17 cellular contexts compared by ENCODE assay signal in genomic region chr6:30940361-30941001, GRCh38. TPM values are rescaled to one million over a fixed set of nuclear protein-coding genes. Genes with fewer than 3 reads are reported as not detected.
DNase-seq lines count a peak whose midpoint lies in the region; ATAC-seq, FAIRE-seq and TF ChIP-seq lines count a peak whose summit lies in the region.
"Had no signal": no experiment of that assay in that cellular context is flagged by ENCODE, and none has a peak within 500 bp of the region (broad histone marks: within the 10 kb centered on the region; RNA-seq: fewer than 3 reads in every experiment).

MUCL3 (plus strand) TSS chr6:30940973; CDS start chr6:30941000, 27 bp downstream.

- 70% methylated on average over 2 of the region's 17 CpGs; no CpG with 5 or more reads in 1 of the 2 experiments for WGBS in IMR-90 (ENCODE audit: extremely low coverage in 2 of 2, insufficient read length in 1 of 2), 2 experiments
- 34 to 59% methylated on average over 5 to 17 of the region's 17 CpGs for WGBS in transverse colon (ENCODE audit: low coverage in 1 of 2), 2 donors

- H4K91ac ChIP-seq in IMR-90 (ENCODE audit: insufficient read depth, low read depth, low read length): no peak within 1 kb of the TSS

- CTCF ChIA-PET in IMR-90 (lab: Yijun Ruan, JAX): interaction anchor here (0.7 kb wide), 1 partner anchor 130 kb away, joined by 3 read pairs; no protein-coding TSS in a partner anchor

- no peak for TF ChIP-seq EP300 in transverse colon (IDR thresholded peaks at IDR 0.05; ENCODE audit: low read depth)

- H3K36me3 ChIP-seq in IMR-90 (ENCODE audit: control insufficient read depth, insufficient read depth, low read length) (no peaks in the 10 kb centered on the region), colonic mucosa (no peaks in the 10 kb centered on the region), mucosa of descending colon (ENCODE audit: low read depth) (no peaks in the 10 kb centered on the region), transverse colon (no peaks in the 10 kb centered on the region), kidney (ENCODE audit: control insufficient read depth in 1 of 2, insufficient read depth in 2 of 2, low read length in 2 of 2) (no peaks in the 10 kb centered on the region)
- H3K36me3 ChIP-seq: BLaER1 treated with 17β-estradiol and CSF1 and Interleukin-3, amounts not matched to agents 10 nM and 100 nM; HAP-1 had no signal

- ATAC-seq in IMR-90 (ENCODE audit: low read depth) (no peak), mucosa of descending colon (peak; percentile 60), HG03520 (IDR thresholded peaks at IDR 0.05; ENCODE audit: unreplicated experiment) (no peak)

- no peak within 1 kb of the TSS for H3K18ac ChIP-seq in IMR-90 (ENCODE audit: low read depth, low read length)

- no peak within 1 kb of the TSS for H3K27ac ChIP-seq in IMR-90 (ENCODE audit: insufficient read depth, low read length)
- H3K27ac ChIP-seq in colonic mucosa: no peak within 1 kb of the TSS
- no peak within 1 kb of the TSS for H3K27ac ChIP-seq in transverse colon
- no peak within 1 kb of the TSS for H3K27ac ChIP-seq in kidney (ENCODE audit: low read depth in 2 of 2, low read length in 2 of 2)
- H3K27ac ChIP-seq: BLaER1 treated with 17β-estradiol and CSF1 and Interleukin-3, amounts not matched to agents 10 nM and 100 nM had no signal

- H4K20me1 ChIP-seq in IMR-90 (ENCODE audit: insufficient read depth, low read length): no peaks in the 10 kb centered on the region
- H4K20me1 ChIP-seq: BLaER1 treated with 17β-estradiol and CSF1 and Interleukin-3, amounts not matched to agents 10 nM and 100 nM had no signal

- no peak for TF ChIP-seq POLR2A in IMR-90 (IDR thresholded peaks at IDR 0.05; ENCODE audit: low read depth, low read length)
- TF ChIP-seq POLR2A in transverse colon (IDR thresholded peaks at IDR 0.05): no peak

- H3K56ac ChIP-seq in IMR-90 (ENCODE audit: extremely low read depth, insufficient read depth, low read length): no peak within 1 kb of the TSS

- H3K4ac ChIP-seq in IMR-90 (ENCODE audit: low read depth, low read length): no peak within 1 kb of the TSS

- H2AK5ac ChIP-seq in IMR-90 (ENCODE audit: low read depth, low read length): peak within 1 kb of the TSS; percentile 13; the same call in 1 of the 2 replicates

- no peaks in the 10 kb centered on the region for H3K79me1 ChIP-seq in IMR-90 (ENCODE audit: low read depth in 1 of 2, low read length in 2 of 2)

- POLR2A ChIA-PET in IMR-90 (lab: Charles Lee; ENCODE audit: unreplicated experiment): no interaction called here

- H3K4me1 ChIP-seq in IMR-90 (ENCODE audit: control insufficient read depth, insufficient read depth, low read length) (peaks cover 1% of the 10 kb centered on the region; the same call in 1 of the 2 replicates), colonic mucosa (no peaks in the 10 kb centered on the region), mucosa of descending colon (ENCODE audit: low read depth) (peaks cover 6% of the 10 kb centered on the region), transverse colon (no peaks in the 10 kb centered on the region), kidney (ENCODE audit: control insufficient read depth in 1 of 2, insufficient read depth in 1 of 2, low read depth in 1 of 2, low read length in 2 of 2) (no peaks in the 10 kb centered on the region)

- H3K9ac ChIP-seq in IMR-90 (ENCODE audit: low read depth, low read length) (no peak within 1 kb of the TSS), colonic mucosa (ENCODE audit: low read depth in 2 of 2, low read length in 2 of 2) (no peak within 1 kb of the TSS), kidney (ENCODE audit: low read length in 2 of 2) (no peak within 1 kb of the TSS)
- H3K9ac ChIP-seq: BLaER1 treated with 17β-estradiol and CSF1 and Interleukin-3, amounts not matched to agents 10 nM and 100 nM; SK-N-SH had no signal

- TF ChIP-seq CTCF in IMR-90 (conservative IDR thresholded peaks at IDR 0.05; ENCODE audit: low read depth, low read length) (no peak), colonic mucosa (IDR thresholded peaks at IDR 0.05) (no peak), mucosa of descending colon (IDR thresholded peaks at IDR 0.05) (no peak), transverse colon (IDR thresholded peaks at IDR 0.05) (no peak), kidney (IDR thresholded peaks at IDR 0.05; ENCODE audit: borderline replicate concordance, extremely low read depth, insufficient read depth) (no peak)

- H4K8ac ChIP-seq in IMR-90 (ENCODE audit: low read depth in 2 of 2, low read length in 2 of 2): no peak within 1 kb of the TSS

- BruUV-seq in IMR-90 (replicated peaks; lab: Mats Ljungman, UMichigan): no TSS peak

- no peak within 1 kb of the TSS for H3K4me2 ChIP-seq in IMR-90 (ENCODE audit: low read depth, low read length)

- H2BK15ac ChIP-seq in IMR-90 (ENCODE audit: low read depth, low read length): no peak within 1 kb of the TSS; the same call in 2 of the 3 replicates

- H2BK20ac ChIP-seq in IMR-90 (ENCODE audit: low read depth, low read length): no peak within 1 kb of the TSS

- TF ChIP-seq RAD21 in IMR-90 (IDR thresholded peaks at IDR 0.05; ENCODE audit: low read length): no peak

- H2AFZ ChIP-seq in IMR-90 (replicated peaks; ENCODE audit: low read length, poor library complexity): no peak within 1 kb of the TSS

- DNase-seq in IMR-90 (no peak), colonic mucosa (peak; percentile 25), mucosa of descending colon (peak in 1 of 3 donors; percentile 6), transverse colon (peak; percentile 37), kidney (no peak)
- DNase-seq in activated effector memory CD4-positive, alpha-beta T cell treated with Interleukin-2 at 50 U/mL for 16 hours: no peak
- DNase-seq: DMS153, EL, NCI-H1436 treated with DMSO at 0.1 percent for 48 hours, NCI-H2081, NCI-H226, NCI-H526, SK-N-SH had no signal

- H3K9me3 ChIP-seq in IMR-90 (ENCODE audit: control insufficient read depth, insufficient read depth, low read length) (no peaks in the 10 kb centered on the region), colonic mucosa (no peaks in the 10 kb centered on the region), mucosa of descending colon (no peaks in the 10 kb centered on the region), transverse colon (no peaks in the 10 kb centered on the region), kidney (ENCODE audit: control insufficient read depth in 1 of 2, low read length in 2 of 2) (no peaks in the 10 kb centered on the region)
- H3K9me3 ChIP-seq: BLaER1 treated with 17β-estradiol and CSF1 and Interleukin-3, amounts not matched to agents 10 nM and 100 nM; HAP-1; SK-N-SH had no signal

- H3K27me3 ChIP-seq in IMR-90 (ENCODE audit: control insufficient read depth, insufficient read depth, low read length) (peaks cover 56% of the 10 kb centered on the region), colonic mucosa (no peaks in the 10 kb centered on the region), transverse colon (peaks cover 41% of the 10 kb centered on the region)
- H3K27me3 ChIP-seq: BLaER1 treated with 17β-estradiol and CSF1 and Interleukin-3, amounts not matched to agents 10 nM and 100 nM had no signal

- no peak within 1 kb of the TSS for H4K5ac ChIP-seq in IMR-90 (ENCODE audit: low read depth, low read length)

- no peak within 1 kb of the TSS for H3K23ac ChIP-seq in IMR-90 (ENCODE audit: low read depth, low read length)

- H3K9me1 ChIP-seq in IMR-90 (ENCODE audit: insufficient read depth, low read length): peaks cover 10% of the 10 kb centered on the region

- no peak within 1 kb of the TSS for H2BK120ac ChIP-seq in IMR-90 (ENCODE audit: low read depth, low read length)

- no peak within 1 kb of the TSS for H3K4me3 ChIP-seq in IMR-90 (ENCODE audit: insufficient read depth, low read depth, low read length)
- H3K4me3 ChIP-seq in colonic mucosa: no peak within 1 kb of the TSS
- H3K4me3 ChIP-seq in mucosa of descending colon: no peak within 1 kb of the TSS
- no peak within 1 kb of the TSS for H3K4me3 ChIP-seq in transverse colon
- no peak within 1 kb of the TSS for H3K4me3 ChIP-seq in kidney (ENCODE audit: low read length in 2 of 2)
- H3K4me3 ChIP-seq: BLaER1 treated with 17β-estradiol and CSF1 and Interleukin-3, amounts not matched to agents 10 nM and 100 nM; HAP-1 had no signal

- in situ Hi-C loops in IMR-90 (cut with MboI; ENCODE audit: low sequenced_read_pairs) (no loop called here), transverse colon (cut with MboI; ENCODE audit: low pct_ligation_motif_present in 1 of 4, low pct_unique_long_range_greater_than_20kb in 1 of 4, low sequenced_read_pairs in 3 of 4) (loop anchor here in 1 of 4 donors (25.0 kb wide), 1 partner anchor 122 kb away; no protein-coding TSS in a partner anchor)

- no peak within 1 kb of the TSS for H2AK9ac ChIP-seq in IMR-90 (replicated peaks; ENCODE audit: low read depth, low read length, poor library complexity)

- no peak for FAIRE-seq in kidney (lab: Jason Lieb, UNC)

- H2BK5ac ChIP-seq in IMR-90 (ENCODE audit: low read depth, low read length, poor library complexity, severe bottlenecking): no peak within 1 kb of the TSS

- dilution Hi-C loops in IMR-90 (cut with HindIII; ENCODE audit: low sequenced_read_pairs, unreplicated experiment): no loop called here

- intact Hi-C loops in IMR-90 (cut with micrococcal nuclease): no loop called here
- intact Hi-C loops in colonic mucosa (cut with DNase I): no loop called here
- intact Hi-C loops in mucosa of descending colon (cut with DNase I, micrococcal nuclease): no loop called here
- intact Hi-C loops in transverse colon (cut with DNase I; ENCODE audit: low total_unique reads): no loop called here
- intact Hi-C loops in kidney (cut with DNase I): no loop called here

- no peak within 1 kb of the TSS for H3K14ac ChIP-seq in IMR-90 (replicated peaks; ENCODE audit: low read depth, low read length)

TF ChIP-seq in IMR-90, 13 proteins besides CTCF, POLR2A, EP300 and RAD21 (continues in another document):
- TF ChIP-seq ELK1 (IDR thresholded peaks at IDR 0.05; ENCODE audit: borderline replicate concordance, low read depth, low read length): no peak
- TF ChIP-seq CHD1 (IDR thresholded peaks at IDR 0.05; ENCODE audit: low read depth, low read length): no peak
- TF ChIP-seq MAFK (IDR thresholded peaks at IDR 0.05; ENCODE audit: low read depth, low read length): no peak

RNA-seq across cellular contexts. Expression of gene MUCL3, which starts in this region (rescaled TPM):
- total RNA-seq in IMR-90 (2012; rRNA removed) (not detected in 2 replicates), colonic mucosa (under 1 TPM in 1 of 2 donors, not detected in 1; 0.30 TPM), mucosa of descending colon (under 1 TPM in 1 of 3 donors, not detected in 2; 0.07 TPM), transverse colon (under 1 TPM in 2 of 4 donors, not detected in 2; 0.16 to 0.41 TPM), kidney (0.13 TPM)
- polyA plus RNA-seq in IMR-90 (2012; rRNA removed) (not detected in 2 replicates), kidney (ENCODE audit: insufficient read depth, low read depth, low replicate concordance) (not detected)
- polyA plus RNA-seq in IMR-90 (2012; cell fraction: cytosol; rRNA removed): not detected in 2 replicates
- not detected in 2 replicates for polyA plus RNA-seq in IMR-90 (2012; cell fraction: nucleus; rRNA removed; ENCODE audit: low replicate concordance)
- polyA plus RNA-seq: IgD-negative memory B cell, SK-N-SH had no signal

Comparison
In these comparisons a context has a peak if more than half of its experiments do, and no peak if none do; other contexts are left out.
1. Peak in DNase-seq in colonic mucosa; RNA of the gene not detected or under 1 TPM.
2. Peak in ATAC-seq in mucosa of descending colon; RNA of the gene not detected or under 1 TPM.
3. Peak in DNase-seq in transverse colon; RNA of the gene not detected or under 1 TPM.